Comparison of ENCODE assay signal across 1 cellular context in genomic region chr18:58965930-58966662, GRCh38.
TF ChIP-seq lines count a peak whose summit lies in the region.

No MANE protein-coding gene starts in this region.

TF ChIP-seq in liver, 16 proteins besides CTCF, POLR2A, EP300 and RAD21 (continued from another document):
- TF ChIP-seq REST (IDR thresholded peaks at IDR 0.05) (no peak), FOXA2 (IDR thresholded peaks at IDR 0.05) (no peak)
